In the genomic region with DNA sequence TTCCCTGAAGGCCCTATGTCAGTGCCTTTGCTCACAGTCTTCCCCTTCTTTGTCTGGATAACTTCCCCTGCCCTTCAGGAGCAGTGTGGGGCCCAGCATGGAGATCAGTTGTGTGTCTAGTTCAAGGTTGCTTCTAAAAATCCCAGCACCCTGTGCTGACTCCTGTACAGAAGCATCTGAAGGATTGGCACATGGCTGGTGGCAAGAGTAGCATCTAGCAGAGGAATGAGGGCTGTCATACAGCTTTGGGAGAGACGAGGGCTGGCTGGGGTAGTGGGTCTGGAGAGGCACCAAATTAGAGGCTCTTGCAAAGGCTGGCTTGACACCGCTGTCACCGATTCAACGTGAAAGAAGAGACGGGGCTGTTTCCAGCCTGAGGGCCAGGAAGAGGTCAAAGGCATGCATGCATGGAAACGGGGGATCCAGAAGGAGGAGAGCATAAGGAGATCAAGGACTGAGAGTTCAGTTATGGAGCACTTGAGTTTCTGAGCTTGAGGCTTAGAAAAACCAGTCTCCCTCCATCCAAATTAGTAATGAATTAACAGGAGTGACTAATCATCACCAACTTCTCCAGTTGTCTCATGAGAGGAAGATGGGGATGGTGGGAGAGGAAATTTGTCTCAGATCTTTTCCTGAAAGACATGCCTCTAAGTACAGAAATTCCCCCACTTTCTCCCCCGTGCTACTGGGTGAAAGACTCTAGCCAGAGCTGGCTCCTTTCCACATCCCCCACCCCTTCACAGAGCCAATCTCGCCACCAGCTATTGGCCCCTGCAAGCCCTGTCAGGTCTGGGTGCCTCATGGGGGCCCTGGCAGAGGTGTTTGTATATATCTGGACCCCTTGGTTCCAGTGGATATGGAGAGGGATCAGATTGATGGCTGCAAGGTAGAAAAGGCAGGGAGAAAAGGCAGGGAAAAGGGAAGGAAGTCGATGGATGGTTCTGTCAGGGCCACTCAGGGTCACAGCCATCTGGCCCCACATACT, we compare ENCODE assay signal across 19 cellular contexts. TPM values are rescaled to one million over a fixed set of nuclear protein-coding genes. Genes with fewer than 3 reads are reported as not detected.
"Had no signal": no experiment of that assay in that cellular context is flagged by ENCODE, and none has a peak within 500 bp of the region (broad histone marks: within the 10 kb centered on the region; RNA-seq: fewer than 3 reads in every experiment).

No MANE protein-coding gene starts in this region.

- H3K36me3 Mint-ChIP-seq: immature natural killer cell; naive thymus-derived CD4-positive, alpha-beta T cell; type B pancreatic cell had no signal

- H3K4me1 ChIP-seq: gastroesophageal sphincter, right atrium auricular region, uterus had no signal

- H3K4me3 Mint-ChIP-seq: immature natural killer cell; naive thymus-derived CD4-positive, alpha-beta T cell; type B pancreatic cell had no signal

- H3K9me3 Mint-ChIP-seq: immature natural killer cell, type B pancreatic cell had no signal

- H3K36me3 ChIP-seq: esophagus muscularis mucosa, gastroesophageal sphincter, right atrium auricular region, uterus had no signal

- DNase-seq: effector memory CD4-positive, alpha-beta T cell; immature natural killer cell; left ventricle myocardium superior; mesenchymal stem cell; naive thymus-derived CD4-positive, alpha-beta T cell; stimulated activated CD4-positive, alpha-beta T cell treated with anti-CD3 and anti-CD28 coated beads, Interleukin-2, amount 100 ng/mL, for 48 hours; stimulated activated naive CD4-positive, alpha-beta T cell treated with Interleukin-2 at 50 U/mL for 16 hours; uterus had no signal

- H3K4me3 ChIP-seq: esophagus muscularis mucosa, gastroesophageal sphincter, lung, right atrium auricular region, smooth muscle cell, uterus had no signal

- H3K4me2 ChIP-seq: smooth muscle cell had no signal

- H3K27ac Mint-ChIP-seq: immature natural killer cell; naive thymus-derived CD4-positive, alpha-beta T cell; type B pancreatic cell had no signal

- H3K27me3 ChIP-seq: esophagus muscularis mucosa, gastroesophageal sphincter, right atrium auricular region, uterus had no signal

- ATAC-seq: gastroesophageal sphincter; left cardiac atrium; left ventricle myocardium superior; naive thymus-derived CD4-positive, alpha-beta T cell had no signal

- H3K9me3 ChIP-seq: esophagus muscularis mucosa, gastroesophageal sphincter, right atrium auricular region, uterus had no signal

- H3K27ac ChIP-seq: epithelial cell of prostate, esophagus muscularis mucosa, gastroesophageal sphincter, right atrium auricular region, uterus had no signal

- FAIRE-seq: keratinocyte had no signal

RNA-seq across cellular contexts. Expression of gene SLCO2A1, which starts 45.9 kb away (rescaled TPM):
- total RNA-seq: mononuclear cell; naive thymus-derived CD4-positive, alpha-beta T cell had no signal
- polyA plus RNA-seq: immature natural killer cell; naive thymus-derived CD4-positive, alpha-beta T cell; neural cell had no signal
